In genomic region chr18:77012751-77013550, GRCh38 we compare ENCODE assay signal across 17 cellular contexts.
DNase-seq lines count a peak whose midpoint lies in the region; ATAC-seq and TF ChIP-seq lines count a peak whose summit lies in the region.
"Had no signal": no experiment of that assay in that cellular context is flagged by ENCODE, and none has a peak within 500 bp of the region (broad histone marks: within the 10 kb centered on the region; RNA-seq: fewer than 3 reads in every experiment).

No MANE protein-coding gene starts in this region.

- H3K4me3 Mint-ChIP-seq in MCF 10A (ENCODE audit: unreplicated experiment) = no peak overlapping the region

- H3K9me3 Mint-ChIP-seq in MCF 10A (ENCODE audit: unreplicated experiment) = peaks cover under 1% of the 10 kb centered on the region

- POLR2A ChIA-PET in MCF 10A (lab: Yijun Ruan, JAX) = interaction anchor here (0.6 to 1.4 kb wide), 3 partner anchors 10 to 115 kb away, joined by 3 read pairs; no protein-coding TSS in a partner anchor

- TF ChIP-seq CTCF in MCF 10A (IDR thresholded peaks at IDR 0.05; ENCODE audit: unreplicated experiment) (no peak), breast epithelium (IDR thresholded peaks at IDR 0.05) (no peak), lower lobe of right lung (IDR thresholded peaks at IDR 0.05) (no peak), upper lobe of right lung (IDR thresholded peaks at IDR 0.05) (no peak)

- intact Hi-C loops in MCF 10A (cut with micrococcal nuclease) = no loop called here
- intact Hi-C loops in breast epithelium (cut with DNase I; ENCODE audit: low total_unique reads) = no loop called here
- intact Hi-C loops in lower lobe of right lung (cut with DNase I) = loop anchor here (10.0 kb wide), 1 partner anchor 202 kb away; no protein-coding TSS in a partner anchor
- intact Hi-C loops in upper lobe of right lung (cut with DNase I) = no loop called here

- H3K27me3 ChIP-seq in breast epithelium = no peaks in the 10 kb centered on the region
- no peaks in the 10 kb centered on the region for H3K27me3 ChIP-seq in lower lobe of right lung (ENCODE audit: low read depth)
- H3K27me3 ChIP-seq in upper lobe of right lung = no peaks in the 10 kb centered on the region

- H3K9me3 ChIP-seq in breast epithelium = no peaks in the 10 kb centered on the region
- H3K9me3 ChIP-seq in lower lobe of right lung = no peaks in the 10 kb centered on the region
- no peaks in the 10 kb centered on the region for H3K9me3 ChIP-seq in upper lobe of right lung

- CTCF ChIA-PET in MCF 10A (lab: Yijun Ruan, JAX) = interaction anchor here (0.6 to 4.1 kb wide), 4 partner anchors 8 to 500 kb away, joined by 3 to 36 read pairs (median 3); no protein-coding TSS in a partner anchor

- H3K4me3 ChIP-seq in breast epithelium (no peak overlapping the region), lower lobe of right lung (no peak overlapping the region), upper lobe of right lung (no peak overlapping the region)
- H3K4me3 ChIP-seq: lung had no signal

- ATAC-seq in lower lobe of right lung (no peak), upper lobe of right lung (no peak)
- ATAC-seq: HepG2, SK-N-SH treated with all-trans-retinoic acid at 6 μM for 48 hours had no signal

- peaks cover 0 to 5% of the 10 kb centered on the region in 2 donors for H3K4me1 ChIP-seq in breast epithelium
- H3K4me1 ChIP-seq in lower lobe of right lung = peaks cover 46% of the 10 kb centered on the region
- peaks cover 24% of the 10 kb centered on the region for H3K4me1 ChIP-seq in upper lobe of right lung

- H3K27ac ChIP-seq in breast epithelium (peak overlapping the region in 1 of 2 donors; percentile 21), cingulate gyrus (ENCODE audit: low read depth, low read length) (peak overlapping the region; percentile 43), lower lobe of right lung (peak overlapping the region; percentile 79), upper lobe of right lung (peak overlapping the region; percentile 63)

- H3K27ac Mint-ChIP-seq in MCF 10A (ENCODE audit: low read depth, unreplicated experiment) = no peak overlapping the region
- H3K27ac Mint-ChIP-seq: progenitor cell of endocrine pancreas had no signal

- DNase-seq in MCF 10A (ENCODE audit: unreplicated experiment) (peak; percentile 21), breast epithelium (ENCODE audit: low spot score in 2 of 2) (no peak), lower lobe of right lung (no peak), upper lobe of right lung (no peak), NCI-H446 treated with DMSO at 0.1 percent for 48 hours (lab: John Stamatoyannopoulos, UW) (no peak)
- DNase-seq in stimulated activated CD4-positive, alpha-beta T cell treated with anti-CD3 and anti-CD28 coated beads, Interleukin-2, amount 100 ng/mL, for 24 hours = no peak
- DNase-seq in activated CD4-positive, alpha-beta T cell treated with anti-CD3 and anti-CD28 coated beads for 4 hours = no peak
- DNase-seq: activated CD4-positive, alpha-beta T cell treated with anti-CD3 and anti-CD28 coated beads, Interleukin-2, amount 50 U/mL, for 4 hours; MM.1S; NCI-H2029; NCI-H524; OCI-M1 had no signal

- no peaks in the 10 kb centered on the region for H3K4me1 Mint-ChIP-seq in MCF 10A (ENCODE audit: insufficient read depth, unreplicated experiment)

- TF ChIP-seq POLR2A in breast epithelium (IDR thresholded peaks at IDR 0.05) = no peak

- H3K36me3 ChIP-seq in breast epithelium (no peaks in the 10 kb centered on the region), lower lobe of right lung (peaks cover 45% of the 10 kb centered on the region), upper lobe of right lung (peaks cover 16% of the 10 kb centered on the region)

- peaks cover 12% of the 10 kb centered on the region for H3K36me3 Mint-ChIP-seq in MCF 10A (ENCODE audit: insufficient read depth, unreplicated experiment)

- H3K27me3 Mint-ChIP-seq in MCF 10A (ENCODE audit: insufficient read depth, unreplicated experiment) = no peaks in the 10 kb centered on the region
- H3K27me3 Mint-ChIP-seq: progenitor cell of endocrine pancreas had no signal

- BruUV-seq in MCF 10A (replicated peaks; lab: Mats Ljungman, UMichigan) = no TSS peak
